ENCODE assay signal across 17 cellular contexts in genomic region chr3:48856469-48856868, GRCh38. TPM values are rescaled to one million over a fixed set of nuclear protein-coding genes. Genes with fewer than 3 reads are reported as not detected.
A peak's percentile ranks its signal among the peaks of the same experiment; 100 is the strongest.
DNase-seq lines count a peak whose midpoint lies in the region; ATAC-seq and TF ChIP-seq lines count a peak whose summit lies in the region.
"Had no signal": no experiment of that assay in that cellular context is flagged by ENCODE, and none has a peak within 500 bp of the region (broad histone marks: within the 10 kb centered on the region; RNA-seq: fewer than 3 reads in every experiment).

No MANE protein-coding gene starts in this region.

- H3K79me2 ChIP-seq in osteoblast (ENCODE audit: insufficient read depth, low read length) = no peaks in the 10 kb centered on the region

- no peaks in the 10 kb centered on the region for H3K27me3 ChIP-seq in BLaER1
- H3K27me3 ChIP-seq in dorsolateral prefrontal cortex = no peaks in the 10 kb centered on the region
- no peaks in the 10 kb centered on the region for H3K27me3 ChIP-seq in osteoblast (ENCODE audit: insufficient read depth, low read length)
- H3K27me3 ChIP-seq: gastroesophageal sphincter had no signal

- H3K9ac ChIP-seq in BLaER1 = peak overlapping the region; percentile 40; the same call in 1 of the 2 replicates

- H4K20me1 ChIP-seq in BLaER1 (no peaks in the 10 kb centered on the region), osteoblast (ENCODE audit: insufficient read depth, low read length) (no peaks in the 10 kb centered on the region)

- H2AFZ ChIP-seq in osteoblast (ENCODE audit: low read length) = no peak overlapping the region

- H3K4me2 ChIP-seq in BLaER1 = peak overlapping the region; percentile 33
- no peak overlapping the region for H3K4me2 ChIP-seq in osteoblast (ENCODE audit: insufficient read depth, low read length)

- H3K4me1 ChIP-seq in BLaER1 (peaks cover 41% of the 10 kb centered on the region), osteoblast (ENCODE audit: insufficient read depth, low read length) (no peaks in the 10 kb centered on the region)
- H3K4me1 ChIP-seq: gastroesophageal sphincter had no signal

- intact Hi-C loops in dorsolateral prefrontal cortex (cut with DNase I) = no loop called here

- H3K9me3 ChIP-seq in BLaER1 (no peaks in the 10 kb centered on the region), osteoblast (ENCODE audit: low read depth, low read length) (no peaks in the 10 kb centered on the region)
- H3K9me3 ChIP-seq: gastroesophageal sphincter had no signal

- TF ChIP-seq CTCF in dorsolateral prefrontal cortex (IDR thresholded peaks at IDR 0.05 in 54 of 56, conservative IDR thresholded peaks at IDR 0.05 in 2 of 56; ENCODE audit: low read depth in 1 of 56, partially characterized antibody in 56 of 56) (no peak), osteoblast (IDR thresholded peaks at IDR 0.05; ENCODE audit: extremely low read depth, low read depth, low read length) (no peak)

- ATAC-seq in GM21576 (IDR thresholded peaks at IDR 0.05; ENCODE audit: unreplicated experiment) = no peak
- ATAC-seq: activated T-cell treated with anti-CD3 and anti-CD28 coated beads, Interleukin-2, amount 50 U/mL, for 4 hours; gastroesophageal sphincter; stimulated activated naive B cell treated with anti-CD40 and anti-IgM and Interleukin-4, amounts not matched to agents 10 μg/mL and 1 μg/mL and 100 μg/mL, for 72 hours had no signal

- H3K36me3 ChIP-seq in BLaER1 (peaks cover 26% of the 10 kb centered on the region), osteoblast (ENCODE audit: insufficient read depth, low read length) (peaks cover 4% of the 10 kb centered on the region)

- no peak overlapping the region for H3K4me3 ChIP-seq in BLaER1
- H3K4me3 ChIP-seq in dorsolateral prefrontal cortex = no peak overlapping the region
- H3K4me3 ChIP-seq in osteoblast (ENCODE audit: insufficient read depth, low read length) = no peak overlapping the region
- H3K4me3 ChIP-seq: coronary artery, gastroesophageal sphincter had no signal

- peak overlapping the region; percentile 72 for H3K27ac ChIP-seq in BLaER1
- peak overlapping the region in 45 of 59 donors; percentile 2 to 77 (median 57) for H3K27ac ChIP-seq in dorsolateral prefrontal cortex
- H3K27ac ChIP-seq in osteoblast (ENCODE audit: low read depth, low read length) = no peak overlapping the region
- H3K27ac ChIP-seq: coronary artery, gastroesophageal sphincter had no signal

- DNase-seq in NCI-H69 (lab: John Stamatoyannopoulos, UW) (peak; percentile 69), dorsolateral prefrontal cortex (peak in 6 of 10 donors; percentile 20 to 56 (median 38)), osteoblast (ENCODE audit: insufficient read length, low spot score, missing footprints) (peak; percentile 3), cerebellar nuclear complex (lab: John Stamatoyannopoulos, UW) (no peak), AML-193 (lab: John Stamatoyannopoulos, UW) (no peak)
- no peak for DNase-seq in stimulated activated naive CD4-positive, alpha-beta T cell treated with Interleukin-2 at 50 U/mL for 16 hours (lab: John Stamatoyannopoulos, UW)
- DNase-seq: activated CD4-positive, alpha-beta T cell treated with anti-CD3 and anti-CD28 coated beads for 1 hour; activated T-cell treated with anti-CD3 and anti-CD28 coated beads, Interleukin-2, amount 50 U/mL, for 4 hours; KG1; NCI-H1417; NCI-H2227 treated with DMSO at 0.1 percent for 48 hours; SHP77; stimulated activated naive B cell treated with anti-CD40 and anti-IgM and Interleukin-4, amounts not matched to agents 10 μg/mL and 1 μg/mL and 100 μg/mL, for 72 hours had no signal

RNA-seq across cellular contexts. Expression of gene PRKAR2A, which starts 8.8 kb away (rescaled TPM):
- total RNA-seq in dorsolateral prefrontal cortex = 10 to 100 TPM; 19.8 to 50.2 (median 30.1) TPM
- total RNA-seq in osteoblast = 43.6 and 47.4 TPM in 2 replicates

RNA-seq across cellular contexts. Expression of gene SLC25A20, which starts 42.2 kb away (rescaled TPM):
- total RNA-seq in dorsolateral prefrontal cortex = 10 to 100 TPM in 76 of 120 experiments, 1 to 10 TPM in 44; 6.2 to 24.2 (median 11.2) TPM
- total RNA-seq in osteoblast = 11.2 and 11.9 TPM in 2 replicates

Comparison
In these comparisons a context has a peak if more than half of its experiments do, and no peak if none do; other contexts are left out.
1. DNase-seq: peak in NCI-H69 (single experiment), dorsolateral prefrontal cortex (6 of 10) and osteoblast (single experiment); none in cerebellar nuclear complex (0 of 2), stimulated activated naive CD4-positive, alpha-beta T cell treated with Interleukin-2 at 50 U/mL for 16 hours (single experiment) and AML-193 (0 of 2).